ENCODE assay signal across 8 cellular contexts in the genomic region with DNA sequence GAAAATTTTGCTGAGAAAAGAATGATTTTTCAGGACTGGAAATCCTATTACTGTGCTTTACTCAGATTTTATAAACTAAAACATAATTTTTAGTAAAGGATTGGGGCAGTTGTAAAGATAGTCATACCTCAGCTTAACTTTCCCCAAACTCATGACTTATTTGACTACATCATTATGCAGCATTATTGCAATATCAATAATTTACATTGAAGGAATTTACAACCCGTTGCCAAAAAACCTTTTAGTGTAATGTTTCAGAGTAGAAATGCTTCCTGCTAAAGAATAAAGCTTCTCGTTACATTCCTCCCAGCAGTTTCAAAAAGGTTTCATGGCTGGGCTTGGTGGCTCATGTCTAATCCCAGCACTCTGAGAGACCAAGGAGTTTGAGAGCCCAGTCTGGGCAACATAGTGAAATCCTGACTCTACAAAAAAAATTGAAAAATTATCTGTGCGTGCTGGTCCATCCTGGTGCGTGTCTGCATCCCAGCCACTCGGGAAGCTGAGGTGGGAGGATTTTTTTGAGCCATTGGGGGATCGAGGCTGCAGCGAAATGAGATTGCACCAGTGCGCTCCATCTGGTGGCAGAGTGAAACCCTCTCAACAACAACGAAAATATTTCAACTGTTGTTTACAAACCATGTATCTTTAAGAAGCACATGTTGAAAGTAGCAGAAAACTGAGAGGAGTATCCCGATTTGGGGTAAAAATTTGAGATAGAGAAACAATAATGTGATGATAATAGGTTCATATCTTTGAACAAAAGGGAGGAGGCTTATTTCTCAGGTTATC. TPM values are rescaled to one million over a fixed set of nuclear protein-coding genes. Genes with fewer than 3 reads are reported as not detected.
A peak's percentile ranks its signal among the peaks of the same experiment; 100 is the strongest.
DNase-seq lines count a peak whose midpoint lies in the region; ATAC-seq and TF ChIP-seq lines count a peak whose summit lies in the region.

No MANE protein-coding gene starts in this region.

- H3K27me3 Mint-ChIP-seq in activated CD4-positive, alpha-beta T cell treated with anti-CD3 and anti-CD28 coated beads, Interleukin-2, amount 10 ng/mL, durations not matched to agents 7 days and 5 days: no peaks in the 10 kb centered on the region

- H3K4me1 ChIP-seq in fibroblast of lung (ENCODE audit: control insufficient read depth, extremely low read depth, insufficient read depth, low read length): peaks cover 7% of the 10 kb centered on the region

- no peak overlapping the region for H3K9ac ChIP-seq in fibroblast of lung (ENCODE audit: insufficient read depth, low read length)

- H3K4me3 Mint-ChIP-seq in activated CD4-positive, alpha-beta T cell treated with anti-CD3 and anti-CD28 coated beads, Interleukin-2, amount 10 ng/mL, durations not matched to agents 7 days and 5 days: peak overlapping the region; percentile 95

- peaks cover 6% of the 10 kb centered on the region for H4K20me1 ChIP-seq in fibroblast of lung (ENCODE audit: control insufficient read depth, extremely low read depth, insufficient read depth, low read length)

- H3K27ac Mint-ChIP-seq in activated CD4-positive, alpha-beta T cell treated with anti-CD3 and anti-CD28 coated beads, Interleukin-2, amount 10 ng/mL, durations not matched to agents 7 days and 5 days: peak overlapping the region; percentile 47

- ATAC-seq in HG02973 (IDR thresholded peaks at IDR 0.05; ENCODE audit: unreplicated experiment) (no peak), HG03025 (IDR thresholded peaks at IDR 0.05; ENCODE audit: low FRiP score, unreplicated experiment) (no peak), GM21528 (IDR thresholded peaks at IDR 0.05; ENCODE audit: low FRiP score, unreplicated experiment) (no peak)

- peaks cover 38% of the 10 kb centered on the region for H3K36me3 Mint-ChIP-seq in activated CD4-positive, alpha-beta T cell treated with anti-CD3 and anti-CD28 coated beads, Interleukin-2, amount 10 ng/mL, durations not matched to agents 7 days and 5 days (ENCODE audit: low read depth)

- peak; percentile 64 to 74 for TF ChIP-seq CTCF in fibroblast of lung (conservative IDR thresholded peaks at IDR 0.05 in 1 of 2, IDR thresholded peaks at IDR 0.05 in 1 of 2; ENCODE audit: low read depth in 1 of 2, low read length in 2 of 2)

- CTCF ChIA-PET in activated CD4-positive, alpha-beta T cell treated with anti-CD3 and anti-CD28 coated beads, Interleukin-2, amount 10 ng/mL, durations not matched to agents 7 days and 5 days (lab: Charles Lee): interaction anchor here (0.6 to 2.0 kb wide), 9 partner anchors 10 to 340 kb away, joined by 3 to 5 read pairs (median 4); no protein-coding TSS in a partner anchor

- peak overlapping the region; percentile 98 for H3K4me2 ChIP-seq in fibroblast of lung (ENCODE audit: extremely low read depth, insufficient read depth, low read length)

- peaks cover 92% of the 10 kb centered on the region for H3K79me2 ChIP-seq in fibroblast of lung (ENCODE audit: control insufficient read depth, insufficient read depth, low read length)

- peak overlapping the region; percentile 3 to 66 (median 17) for H3K4me3 ChIP-seq in fibroblast of lung (replicated peaks in 1 of 4; ENCODE audit: control extremely low read depth in 1 of 4, insufficient read depth in 1 of 4, low read depth in 3 of 4, low read length in 4 of 4)

- no peak overlapping the region for H2AFZ ChIP-seq in fibroblast of lung (ENCODE audit: low read length)

- H3K9me3 Mint-ChIP-seq in activated CD4-positive, alpha-beta T cell treated with anti-CD3 and anti-CD28 coated beads, Interleukin-2, amount 10 ng/mL, durations not matched to agents 7 days and 5 days: no peaks in the 10 kb centered on the region

- H3K4me1 Mint-ChIP-seq in activated CD4-positive, alpha-beta T cell treated with anti-CD3 and anti-CD28 coated beads, Interleukin-2, amount 10 ng/mL, durations not matched to agents 7 days and 5 days: peaks cover 68% of the 10 kb centered on the region

- H3K9me3 ChIP-seq in fibroblast of lung (ENCODE audit: control insufficient read depth, insufficient read depth, low read depth, low read length): no peaks in the 10 kb centered on the region

- POLR2A ChIA-PET in activated CD4-positive, alpha-beta T cell treated with anti-CD3 and anti-CD28 coated beads, Interleukin-2, amount 10 ng/mL, durations not matched to agents 7 days and 5 days (lab: Charles Lee): interaction anchor here (0.6 to 6.4 kb wide), 4 partner anchors 16 to 197 kb away, joined by 3 to 89 read pairs (median 6); partner anchors contain the start of gene CDK19

- in situ Hi-C loops in Caki2 (cut with HindIII; ENCODE audit: low pct_unique_long_range_greater_than_20kb, low sequenced_read_pairs): loop anchor here (10.0 kb wide), 1 partner anchor 344 kb away; no protein-coding TSS in a partner anchor

- DNase-seq in Caki2 (ENCODE audit: low read depth) (peak; percentile 47), HT-29 (ENCODE audit: low spot score) (peak; percentile 57), fibroblast of lung (ENCODE audit: low read depth in 2 of 2) (peak in 1 of 2 donors; percentile 67), pons (ENCODE audit: low spot score) (peak; percentile 77)
- peak; percentile 48 for DNase-seq in activated CD4-positive, alpha-beta T cell treated with anti-CD3 and anti-CD28 coated beads, Interleukin-2, amount 10 ng/mL, durations not matched to agents 7 days and 5 days

- H3K27me3 ChIP-seq in fibroblast of lung (ENCODE audit: control insufficient read depth, insufficient read depth, low read length): no peaks in the 10 kb centered on the region

- H3K36me3 ChIP-seq in fibroblast of lung (ENCODE audit: control insufficient read depth, insufficient read depth, low read length): no peaks in the 10 kb centered on the region

- peak overlapping the region; percentile 41 for H3K27ac ChIP-seq in fibroblast of lung (ENCODE audit: insufficient read depth, low read length)

RNA-seq across cellular contexts. Expression of gene AMD1, which starts 4.4 kb away (rescaled TPM):
- 33.7 and 38.2 TPM in 2 replicates for total RNA-seq in Caki2 (2014; rRNA removed; shearing (Covaris generic); ENCODE audit: low replicate concordance)
- total RNA-seq in HT-29 (2014; rRNA removed; shearing (Covaris generic)): 42.2 and 47.3 TPM in 2 replicates
- total RNA-seq in activated CD4-positive, alpha-beta T cell treated with anti-CD3 and anti-CD28 coated beads, Interleukin-2, amount 10 ng/mL, durations not matched to agents 7 days and 5 days: 100 to 1,000 TPM in 1 of 2 experiments, 10 to 100 TPM in 1; 76.5 to 103 TPM
- total RNA-seq in fibroblast of lung: 33.4 and 33.9 TPM in 2 replicates
- polyA plus RNA-seq in fibroblast of lung: 92.5 and 107 TPM in 2 replicates
- 42.2 and 42.5 TPM in 2 replicates for polyA plus RNA-seq in fibroblast of lung (2012)
- polyA minus RNA-seq in fibroblast of lung (ENCODE audit: low replicate concordance): 5.5 and 6.7 TPM in 2 replicates
